Comparison of ENCODE assay signal across 20 cellular contexts in the genomic region with DNA sequence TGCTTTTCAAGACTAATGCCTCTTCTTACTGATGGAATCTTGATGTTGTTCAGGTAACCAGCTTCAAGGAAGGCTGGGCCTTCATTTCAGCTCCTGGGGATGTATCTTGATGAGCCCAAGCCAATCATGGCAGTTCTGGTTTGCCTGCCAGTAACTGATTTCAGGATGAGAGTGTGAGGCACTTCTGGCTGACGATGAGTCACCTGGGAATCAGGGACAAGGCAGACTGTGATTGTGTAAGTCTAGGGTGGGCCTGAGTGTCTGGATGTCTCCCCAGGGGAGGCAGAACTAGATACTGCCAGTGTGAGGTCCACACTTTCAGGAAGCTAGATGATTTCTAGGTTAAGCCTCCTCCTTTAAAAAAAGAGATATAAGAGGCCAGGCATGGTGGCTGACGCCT.
DNase-seq lines count a peak whose midpoint lies in the region; ATAC-seq and TF ChIP-seq lines count a peak whose summit lies in the region.
"Had no signal": no experiment of that assay in that cellular context is flagged by ENCODE, and none has a peak within 500 bp of the region (broad histone marks: within the 10 kb centered on the region; RNA-seq: fewer than 3 reads in every experiment).

No MANE protein-coding gene starts in this region.

- no peak overlapping the region for H3K4ac ChIP-seq in IMR-90 (ENCODE audit: low read depth, low read length)

- no peak overlapping the region for H3K9ac ChIP-seq in IMR-90 (ENCODE audit: low read depth, low read length)
- H3K9ac ChIP-seq: KMS-11 had no signal

- dilution Hi-C loops in IMR-90 (cut with HindIII; ENCODE audit: low sequenced_read_pairs, unreplicated experiment): no loop called here

- H3K4me2 ChIP-seq in IMR-90 (ENCODE audit: low read depth, low read length): no peak overlapping the region
- H3K4me2 ChIP-seq: KMS-11 had no signal

- H2AFZ ChIP-seq in IMR-90 (replicated peaks; ENCODE audit: low read length, poor library complexity): peak overlapping the region; percentile 1

- in situ Hi-C loops in IMR-90 (cut with MboI; ENCODE audit: low sequenced_read_pairs): no loop called here

- H3K79me1 ChIP-seq in IMR-90 (ENCODE audit: low read depth in 1 of 2, low read length in 2 of 2): no peaks in the 10 kb centered on the region

- no peak overlapping the region for H4K5ac ChIP-seq in IMR-90 (ENCODE audit: low read depth, low read length)

- peak overlapping the region; percentile 59; the same call in 1 of the 2 replicates for H3K14ac ChIP-seq in IMR-90 (replicated peaks; ENCODE audit: low read depth, low read length)

- no peaks in the 10 kb centered on the region for H3K36me3 ChIP-seq in IMR-90 (ENCODE audit: control insufficient read depth, insufficient read depth, low read length)
- H3K36me3 ChIP-seq: esophagus muscularis mucosa, vagina had no signal

- DNase-seq in AG09309 (ENCODE audit: low read depth): peak; percentile 17
- DNase-seq in IMR-90: peak; percentile 61
- peak; percentile 62 for DNase-seq in choroid plexus epithelial cell (ENCODE audit: low read depth)
- DNase-seq in kidney tubule cell (ENCODE audit: low spot score): peak; percentile 85
- DNase-seq in activated CD8-positive, alpha-beta memory T cell treated with anti-CD3 and anti-CD28 coated beads for 24 hours: no peak
- no peak for DNase-seq in stimulated activated naive CD8-positive, alpha-beta T cell treated with anti-CD3 and anti-CD28 coated beads, Interleukin-15, amount 100 ng/mL, for 72 hours
- DNase-seq in anterior cingulate cortex (lab: John Stamatoyannopoulos, UW): no peak
- DNase-seq: activated CD4-positive, alpha-beta T cell treated with anti-CD3 and anti-CD28 coated beads for 48 hours; activated naive CD4-positive, alpha-beta T cell treated with anti-CD3 and anti-CD28 coated beads, Interleukin-2, amount 10 ng/mL, durations not matched to agents 7 days and 5 days; body of pancreas; dorsolateral prefrontal cortex; hypothalamus; mucosa of descending colon; NCI-H1417; occipital lobe had no signal

- ATAC-seq in IMR-90 (ENCODE audit: low read depth): 0 out of 2 replicates have a peak, but pooled peaks have one; percentile 27
- no peak for ATAC-seq in stimulated activated naive CD8-positive, alpha-beta T cell treated with anti-CD3 and anti-CD28 coated beads, Interleukin-15, amount 100 ng/mL, for 72 hours
- ATAC-seq in GM21619 (IDR thresholded peaks at IDR 0.05; ENCODE audit: unreplicated experiment): no peak
- ATAC-seq: body of pancreas, mucosa of descending colon had no signal

- no peak overlapping the region for H2BK15ac ChIP-seq in IMR-90 (ENCODE audit: low read depth, low read length)

- no peak overlapping the region for H2AK9ac ChIP-seq in IMR-90 (replicated peaks; ENCODE audit: low read depth, low read length, poor library complexity)

- intact Hi-C loops in IMR-90 (cut with micrococcal nuclease): no loop called here

- H3K9me3 Mint-ChIP-seq in stimulated activated naive CD8-positive, alpha-beta T cell treated with anti-CD3 and anti-CD28 coated beads, Interleukin-15, amount 100 ng/mL, for 72 hours: no peaks in the 10 kb centered on the region
- H3K9me3 Mint-ChIP-seq: activated naive CD4-positive, alpha-beta T cell treated with anti-CD3 and anti-CD28 coated beads, Interleukin-2, amount 10 ng/mL, durations not matched to agents 7 days and 5 days had no signal

- no peak overlapping the region for H2BK5ac ChIP-seq in IMR-90 (ENCODE audit: low read depth, low read length, poor library complexity, severe bottlenecking)

- POLR2A ChIA-PET in IMR-90 (lab: Charles Lee; ENCODE audit: unreplicated experiment): no interaction called here

- H4K20me1 ChIP-seq in IMR-90 (ENCODE audit: insufficient read depth, low read length): no peaks in the 10 kb centered on the region

- H4K91ac ChIP-seq in IMR-90 (ENCODE audit: insufficient read depth, low read depth, low read length): no peak overlapping the region

- H3K9me3 ChIP-seq in IMR-90 (ENCODE audit: control insufficient read depth, insufficient read depth, low read length): peaks cover 2% of the 10 kb centered on the region; the same call in 1 of the 2 replicates
- H3K9me3 ChIP-seq: body of pancreas, mucosa of descending colon, vagina had no signal

- no peak overlapping the region for H2AK5ac ChIP-seq in IMR-90 (ENCODE audit: low read depth, low read length)

- peaks cover 2% of the 10 kb centered on the region; the same call in 1 of the 2 replicates for H3K9me1 ChIP-seq in IMR-90 (ENCODE audit: insufficient read depth, low read length)

- no TSS peak for BruUV-seq in IMR-90 (replicated peaks; lab: Mats Ljungman, UMichigan)

- peaks cover 31% of the 10 kb centered on the region for H3K27me3 Mint-ChIP-seq in stimulated activated naive CD8-positive, alpha-beta T cell treated with anti-CD3 and anti-CD28 coated beads, Interleukin-15, amount 100 ng/mL, for 72 hours

- H2BK20ac ChIP-seq in IMR-90 (ENCODE audit: low read depth, low read length): no peak overlapping the region

- H3K4me1 ChIP-seq in IMR-90 (ENCODE audit: control insufficient read depth, insufficient read depth, low read length): peaks cover 3% of the 10 kb centered on the region; the same call in 1 of the 2 replicates
- H3K4me1 ChIP-seq: body of pancreas, vagina had no signal

- H3K27me3 ChIP-seq in IMR-90 (ENCODE audit: control insufficient read depth, insufficient read depth, low read length): no peaks in the 10 kb centered on the region
- H3K27me3 ChIP-seq: body of pancreas, esophagus muscularis mucosa, vagina had no signal

- TF ChIP-seq CTCF in AG09309 (IDR thresholded peaks at IDR 0.05; ENCODE audit: control insufficient read depth, insufficient read depth, low read depth, low read length, missing control alignments) (no peak), IMR-90 (conservative IDR thresholded peaks at IDR 0.05; ENCODE audit: low read depth, low read length) (no peak), choroid plexus epithelial cell (conservative IDR thresholded peaks at IDR 0.05; ENCODE audit: low read depth, low read length) (no peak)

- CTCF ChIA-PET in IMR-90 (lab: Yijun Ruan, JAX): interaction anchor here (1.5 kb wide), 1 partner anchor 17 kb away, joined by 4 read pairs; no protein-coding TSS in a partner anchor

- no peak overlapping the region for H3K27ac Mint-ChIP-seq in stimulated activated naive CD8-positive, alpha-beta T cell treated with anti-CD3 and anti-CD28 coated beads, Interleukin-15, amount 100 ng/mL, for 72 hours
- H3K27ac Mint-ChIP-seq: activated naive CD4-positive, alpha-beta T cell treated with anti-CD3 and anti-CD28 coated beads, Interleukin-2, amount 10 ng/mL, durations not matched to agents 7 days and 5 days had no signal

- no peak overlapping the region for H3K4me3 ChIP-seq in AG09309 (ENCODE audit: control insufficient read depth, low read depth, low read length)
- no peak overlapping the region for H3K4me3 ChIP-seq in IMR-90 (ENCODE audit: insufficient read depth, low read depth, low read length)
- H3K4me3 ChIP-seq in choroid plexus epithelial cell (ENCODE audit: low read depth, low read length): no peak overlapping the region
- H3K4me3 ChIP-seq: body of pancreas, dorsolateral prefrontal cortex, esophagus muscularis mucosa, mucosa of descending colon, SK-N-MC, vagina had no signal

- no peak for TF ChIP-seq RAD21 in IMR-90 (IDR thresholded peaks at IDR 0.05; ENCODE audit: low read length)

- no peak overlapping the region for H4K8ac ChIP-seq in IMR-90 (ENCODE audit: low read depth in 2 of 2, low read length in 2 of 2)

- no peak overlapping the region; the same call in 1 of the 2 replicates for H2BK120ac ChIP-seq in IMR-90 (ENCODE audit: low read depth, low read length)

- no peak overlapping the region for H3K4me3 Mint-ChIP-seq in stimulated activated naive CD8-positive, alpha-beta T cell treated with anti-CD3 and anti-CD28 coated beads, Interleukin-15, amount 100 ng/mL, for 72 hours
- H3K4me3 Mint-ChIP-seq: activated naive CD4-positive, alpha-beta T cell treated with anti-CD3 and anti-CD28 coated beads, Interleukin-2, amount 10 ng/mL, durations not matched to agents 7 days and 5 days had no signal

- 100% methylated on average over 1 of the region's 2 CpGs; no CpG with 5 or more reads in 1 of the 2 experiments for WGBS in IMR-90 (ENCODE audit: extremely low coverage in 2 of 2, insufficient read length in 1 of 2), 2 experiments

- TF ChIP-seq POLR2A in IMR-90 (IDR thresholded peaks at IDR 0.05; ENCODE audit: low read depth, low read length): no peak

- H3K56ac ChIP-seq in IMR-90 (ENCODE audit: extremely low read depth, insufficient read depth, low read length): no peak overlapping the region

- no peak overlapping the region for H3K23ac ChIP-seq in IMR-90 (ENCODE audit: low read depth, low read length)

- H3K27ac ChIP-seq in IMR-90 (ENCODE audit: insufficient read depth, low read length): no peak overlapping the region
- H3K27ac ChIP-seq: body of pancreas, dorsolateral prefrontal cortex, esophagus muscularis mucosa, KMS-11, SK-N-MC, vagina had no signal

- H3K18ac ChIP-seq in IMR-90 (ENCODE audit: low read depth, low read length): no peak overlapping the region

- H3K4me1 Mint-ChIP-seq in stimulated activated naive CD8-positive, alpha-beta T cell treated with anti-CD3 and anti-CD28 coated beads, Interleukin-15, amount 100 ng/mL, for 72 hours: peaks cover 17% of the 10 kb centered on the region

TF ChIP-seq in IMR-90, 13 proteins besides CTCF, POLR2A, EP300 and RAD21:
- TF ChIP-seq CHD1 (IDR thresholded peaks at IDR 0.05; ENCODE audit: low read depth, low read length): no peak
- no peak for TF ChIP-seq MXI1 (IDR thresholded peaks at IDR 0.05; ENCODE audit: borderline replicate concordance, low read depth, low read length)
- TF ChIP-seq NFE2L2 (IDR thresholded peaks at IDR 0.05; ENCODE audit: low read depth, low read length): no peak
- TF ChIP-seq, protein P1, sequence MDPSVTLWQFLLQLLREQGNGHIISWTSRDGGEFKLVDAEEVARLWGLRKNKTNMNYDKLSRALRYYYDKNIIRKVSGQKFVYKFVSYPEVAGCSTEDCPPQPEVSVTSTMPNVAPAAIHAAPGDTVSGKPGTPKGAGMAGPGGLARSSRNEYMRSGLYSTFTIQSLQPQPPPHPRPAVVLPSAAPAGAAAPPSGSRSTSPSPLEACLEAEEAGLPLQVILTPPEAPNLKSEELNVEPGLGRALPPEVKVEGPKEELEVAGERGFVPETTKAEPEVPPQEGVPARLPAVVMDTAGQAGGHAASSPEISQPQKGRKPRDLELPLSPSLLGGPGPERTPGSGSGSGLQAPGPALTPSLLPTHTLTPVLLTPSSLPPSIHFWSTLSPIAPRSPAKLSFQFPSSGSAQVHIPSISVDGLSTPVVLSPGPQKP (IDR thresholded peaks at IDR 0.05; ENCODE audit: borderline replicate concordance, low read depth, low read length): no peak
- TF ChIP-seq FOS (IDR thresholded peaks at IDR 0.05; ENCODE audit: low read depth, low read length): 0 out of 2 replicates have a peak, but pooled peaks have one; percentile 37
- TF ChIP-seq SMC3 (IDR thresholded peaks at IDR 0.05; ENCODE audit: low read depth, low read length): no peak
- peak; percentile 80 for TF ChIP-seq CEBPB (IDR thresholded peaks at IDR 0.05; ENCODE audit: low read depth, low read length)
- no peak for TF ChIP-seq RFX5 (IDR thresholded peaks at IDR 0.05; ENCODE audit: low read depth, low read length)
- TF ChIP-seq RCOR1 (IDR thresholded peaks at IDR 0.05; ENCODE audit: insufficient replicate concordance, low read length): no peak

Comparison
In these comparisons a context has a peak if more than half of its experiments do, and no peak if none do; other contexts are left out.
1. DNase-seq: peak in AG09309 (single experiment), IMR-90 (single experiment), choroid plexus epithelial cell (single experiment) and kidney tubule cell (single experiment); none in activated CD8-positive, alpha-beta memory T cell treated with anti-CD3 and anti-CD28 coated beads for 24 hours (single experiment), stimulated activated naive CD8-positive, alpha-beta T cell treated with anti-CD3 and anti-CD28 coated beads, Interleukin-15, amount 100 ng/mL, for 72 hours (0 of 2) and anterior cingulate cortex (0 of 58).